Comparison of ENCODE assay signal across 13 cellular contexts in genomic region chr12:104555650-104556049, GRCh38.
DNase-seq lines count a peak whose midpoint lies in the region; ATAC-seq and TF ChIP-seq lines count a peak whose summit lies in the region.
"Had no signal": no experiment of that assay in that cellular context is flagged by ENCODE, and none has a peak within 500 bp of the region (broad histone marks: within the 10 kb centered on the region; RNA-seq: fewer than 3 reads in every experiment).

No MANE protein-coding gene starts in this region.

- ATAC-seq in heart right ventricle (no peak), HG02642 (IDR thresholded peaks at IDR 0.05; ENCODE audit: poor library complexity, unreplicated experiment) (no peak)

- H3K27ac ChIP-seq in mesenchymal stem cell (ENCODE audit: low read length, poor library complexity, severe bottlenecking) (no peak overlapping the region), heart right ventricle (no peak overlapping the region), adrenal gland (no peak overlapping the region)

- DNase-seq in COR-L47 (lab: John Stamatoyannopoulos, UW), result peak; percentile 94
- peak; percentile 96 for DNase-seq in NCI-H1105 (lab: John Stamatoyannopoulos, UW)
- peak; percentile 82 for DNase-seq in NCI-H69 (lab: John Stamatoyannopoulos, UW)
- DNase-seq in mesenchymal stem cell, result no peak
- no peak for DNase-seq in heart right ventricle
- no peak for DNase-seq in mucosa of gallbladder (ENCODE audit: low spot score)
- no peak for DNase-seq in adrenal gland
- DNase-seq: activated CD4-positive, alpha-beta T cell treated with anti-CD3 and anti-CD28 coated beads for 4 hours; AML-193; OCI-M1; retina; stimulated activated naive CD4-positive, alpha-beta T cell had no signal

- peaks cover 0 to 19% of the 10 kb centered on the region in 2 experiments for H3K27me3 ChIP-seq in mesenchymal stem cell (ENCODE audit: control insufficient read depth in 1 of 2, insufficient read depth in 1 of 2, low read length in 2 of 2)
- H3K27me3 ChIP-seq in heart right ventricle, result no peaks in the 10 kb centered on the region
- no peaks in the 10 kb centered on the region for H3K27me3 ChIP-seq in adrenal gland

- H2BK15ac ChIP-seq in mesenchymal stem cell (ENCODE audit: low read depth, poor library complexity, severe bottlenecking), result peak overlapping the region; percentile 23

- 91% methylated on average over 6 of the region's 6 CpGs for WGBS in mesenchymal stem cell
- WGBS in heart right ventricle, 2 donors, result 58 to 61% methylated on average over 6 of the region's 6 CpGs
- 52 to 66% (median 57%) methylated on average over 5 to 6 of the region's 6 CpGs for WGBS in adrenal gland, 4 donors

- no peak for TF ChIP-seq CTCF in heart right ventricle (IDR thresholded peaks at IDR 0.05)
- TF ChIP-seq CTCF in adrenal gland (IDR thresholded peaks at IDR 0.05), result no peak

- H3K4me1 ChIP-seq in mesenchymal stem cell (ENCODE audit: control insufficient read depth, insufficient read depth, low read depth, low read length) (no peaks in the 10 kb centered on the region), heart right ventricle (peaks cover 0 to 7% (median 0%) of the 10 kb centered on the region in 9 donors), adrenal gland (replicated peaks in 1 of 2) (peaks cover 0 to 7% of the 10 kb centered on the region in 2 donors)

- no peak overlapping the region for H2BK5ac ChIP-seq in mesenchymal stem cell (ENCODE audit: low read depth, low read length, poor library complexity, severe bottlenecking)

- no peak overlapping the region for H3K4me3 ChIP-seq in mesenchymal stem cell (ENCODE audit: insufficient read depth in 1 of 2, low read depth in 1 of 2, low read length in 2 of 2)
- H3K4me3 ChIP-seq in heart right ventricle, result no peak overlapping the region
- no peak overlapping the region for H3K4me3 ChIP-seq in adrenal gland

- no peak overlapping the region for H3K9ac ChIP-seq in mesenchymal stem cell (ENCODE audit: low read length)

- no peak overlapping the region for H3K4me2 ChIP-seq in mesenchymal stem cell (ENCODE audit: low read length, poor library complexity, severe bottlenecking)

- H4K91ac ChIP-seq in mesenchymal stem cell (ENCODE audit: low read length), result no peak overlapping the region

- intact Hi-C loops in heart right ventricle (cut with DNase I) (no loop called here), adrenal gland (cut with DNase I) (no loop called here)

- no peak for TF ChIP-seq POLR2A in adrenal gland (IDR thresholded peaks at IDR 0.05)

- H2BK120ac ChIP-seq in mesenchymal stem cell (ENCODE audit: low read depth, low read length), result no peak overlapping the region

- H3K9me3 ChIP-seq in mesenchymal stem cell (ENCODE audit: control insufficient read depth, low read length) (peaks cover 10% of the 10 kb centered on the region), heart right ventricle (peaks cover 0 to 14% (median 0%) of the 10 kb centered on the region in 11 donors), adrenal gland (replicated peaks in 1 of 3) (no peaks in the 10 kb centered on the region)

- H4K8ac ChIP-seq in mesenchymal stem cell (ENCODE audit: low read length), result no peak overlapping the region

- H3K23ac ChIP-seq in mesenchymal stem cell (ENCODE audit: low read length in 2 of 2), result no peak overlapping the region

- H2AFZ ChIP-seq in mesenchymal stem cell (ENCODE audit: low read depth, low read length), result no peak overlapping the region

- H3K18ac ChIP-seq in mesenchymal stem cell (ENCODE audit: low read depth in 1 of 2, low read length in 2 of 2), result no peak overlapping the region

- no peak overlapping the region for H2BK12ac ChIP-seq in mesenchymal stem cell (ENCODE audit: low read length in 2 of 2)

- no peak overlapping the region for H3K14ac ChIP-seq in mesenchymal stem cell (ENCODE audit: low read length in 2 of 2)

- no peaks in the 10 kb centered on the region for H3K79me1 ChIP-seq in mesenchymal stem cell (replicated peaks; ENCODE audit: low read length, poor library complexity, severe bottlenecking)

- no peak overlapping the region for H2AK5ac ChIP-seq in mesenchymal stem cell (ENCODE audit: low read length, severe bottlenecking)

- H3K36me3 ChIP-seq in mesenchymal stem cell (ENCODE audit: control insufficient read depth in 1 of 2, insufficient read depth in 2 of 2, low read depth in 1 of 2, low read length in 2 of 2), result no peaks in the 10 kb centered on the region
- no peaks in the 10 kb centered on the region for H3K36me3 ChIP-seq in heart right ventricle
- H3K36me3 ChIP-seq in adrenal gland (replicated peaks in 1 of 2), result no peaks in the 10 kb centered on the region

- no peak overlapping the region for H3K4ac ChIP-seq in mesenchymal stem cell (ENCODE audit: low read depth in 1 of 2, low read length in 2 of 2)

Comparison
In these comparisons a context has a peak if more than half of its experiments do, and no peak if none do; other contexts are left out.
1. DNase-seq: peak in COR-L47 (single experiment), NCI-H1105 (single experiment) and NCI-H69 (single experiment); none in mesenchymal stem cell (single experiment), heart right ventricle (0 of 2), mucosa of gallbladder (single experiment) and adrenal gland (0 of 7).